In the genomic region with DNA sequence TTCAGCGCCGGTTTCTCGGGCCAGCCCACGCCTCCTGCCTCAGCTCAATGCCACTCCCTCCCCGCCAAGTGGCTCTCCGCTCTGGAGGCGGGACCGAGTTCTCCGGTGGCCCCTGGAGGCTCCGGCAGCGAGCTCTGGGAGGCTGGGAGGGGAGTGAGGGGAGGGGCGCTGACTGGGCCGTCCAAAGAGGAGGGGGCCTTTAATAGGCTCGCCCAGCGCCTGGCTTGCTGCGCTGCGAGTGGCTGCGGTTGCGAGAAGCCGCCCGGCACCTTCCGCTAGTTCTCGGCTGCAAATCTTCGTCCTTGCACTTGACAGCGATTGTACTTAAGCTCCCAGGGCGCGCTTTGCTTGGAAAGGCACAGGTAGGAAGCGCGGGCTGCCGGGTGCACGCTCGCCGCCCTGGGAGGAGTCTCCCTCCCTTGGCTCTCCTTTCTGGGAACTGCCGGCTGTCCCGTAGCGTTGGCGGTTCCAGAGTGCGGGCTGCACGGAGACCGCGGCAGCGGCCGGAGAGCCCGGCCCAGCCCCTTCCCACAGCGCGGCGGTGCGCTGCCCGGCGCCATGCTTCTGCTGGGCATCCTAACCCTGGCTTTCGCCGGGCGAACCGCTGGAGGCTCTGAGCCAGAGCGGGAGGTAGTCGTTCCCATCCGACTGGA, we compare ENCODE assay signal across 8 cellular contexts. TPM values are rescaled to one million over a fixed set of nuclear protein-coding genes. Genes with fewer than 3 reads are reported as not detected.
A peak's percentile ranks its signal among the peaks of the same experiment; 100 is the strongest.
DNase-seq lines count a peak whose midpoint lies in the region; ATAC-seq, FAIRE-seq and TF ChIP-seq lines count a peak whose summit lies in the region.

A gene with protein sequence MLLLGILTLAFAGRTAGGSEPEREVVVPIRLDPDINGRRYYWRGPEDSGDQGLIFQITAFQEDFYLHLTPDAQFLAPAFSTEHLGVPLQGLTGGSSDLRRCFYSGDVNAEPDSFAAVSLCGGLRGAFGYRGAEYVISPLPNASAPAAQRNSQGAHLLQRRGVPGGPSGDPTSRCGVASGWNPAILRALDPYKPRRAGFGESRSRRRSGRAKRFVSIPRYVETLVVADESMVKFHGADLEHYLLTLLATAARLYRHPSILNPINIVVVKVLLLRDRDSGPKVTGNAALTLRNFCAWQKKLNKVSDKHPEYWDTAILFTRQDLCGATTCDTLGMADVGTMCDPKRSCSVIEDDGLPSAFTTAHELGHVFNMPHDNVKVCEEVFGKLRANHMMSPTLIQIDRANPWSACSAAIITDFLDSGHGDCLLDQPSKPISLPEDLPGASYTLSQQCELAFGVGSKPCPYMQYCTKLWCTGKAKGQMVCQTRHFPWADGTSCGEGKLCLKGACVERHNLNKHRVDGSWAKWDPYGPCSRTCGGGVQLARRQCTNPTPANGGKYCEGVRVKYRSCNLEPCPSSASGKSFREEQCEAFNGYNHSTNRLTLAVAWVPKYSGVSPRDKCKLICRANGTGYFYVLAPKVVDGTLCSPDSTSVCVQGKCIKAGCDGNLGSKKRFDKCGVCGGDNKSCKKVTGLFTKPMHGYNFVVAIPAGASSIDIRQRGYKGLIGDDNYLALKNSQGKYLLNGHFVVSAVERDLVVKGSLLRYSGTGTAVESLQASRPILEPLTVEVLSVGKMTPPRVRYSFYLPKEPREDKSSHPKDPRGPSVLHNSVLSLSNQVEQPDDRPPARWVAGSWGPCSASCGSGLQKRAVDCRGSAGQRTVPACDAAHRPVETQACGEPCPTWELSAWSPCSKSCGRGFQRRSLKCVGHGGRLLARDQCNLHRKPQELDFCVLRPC (plus strand): TSS at position 230 of the 653 bp plus-strand sequence. CDS start 329 bp downstream, at position 559.

- CTCF ChIA-PET in AG04449 (lab: Yijun Ruan, JAX), result interaction anchor here (1.2 to 21.6 kb wide), 5 partner anchors 14 to 416 kb away, joined by 3 to 1136 read pairs (median 4); no protein-coding TSS in a partner anchor

- H3K27me3 Mint-ChIP-seq in activated naive CD4-positive, alpha-beta T cell treated with anti-CD3 and anti-CD28 coated beads, Interleukin-2, amount 50 U/mL, for 24 hours, result peaks cover 12% of the 10 kb centered on the region

- H3K9me3 ChIP-seq in cardiac muscle cell (ENCODE audit: low read depth) (no peaks in the 10 kb centered on the region), pancreas (no peaks in the 10 kb centered on the region)

- no peak for DNase-seq in AG04449 (ENCODE audit: low read depth, low spot score)
- peak; percentile 88 for DNase-seq in NCI-H2196 (lab: John Stamatoyannopoulos, UW; ENCODE audit: unreplicated experiment)
- DNase-seq in cardiac muscle cell (ENCODE audit: low read depth in 1 of 2, low spot score in 1 of 2), result peak; percentile 95 to 97
- DNase-seq in pancreas, result peak; percentile 56 to 89 (median 70)
- DNase-seq in middle frontal gyrus (ENCODE audit: extremely low spot score, low spot score), result no peak

- no peak within 1 kb of the TSS for H3K27ac Mint-ChIP-seq in activated naive CD4-positive, alpha-beta T cell treated with anti-CD3 and anti-CD28 coated beads, Interleukin-2, amount 50 U/mL, for 24 hours

- intact Hi-C loops in pancreas (cut with DNase I), result no loop called here

- H3K4me3 ChIP-seq in AG04449 (ENCODE audit: low read depth, low read length) (peak within 1 kb of the TSS; percentile 66), cardiac muscle cell (peak within 1 kb of the TSS; percentile 59), pancreas (peak within 1 kb of the TSS; percentile 31 to 60 (median 38))

- 0% methylated on average over 57 of the region's 57 CpGs for WGBS in pancreas, 2 donors

- TF ChIP-seq CTCF in AG04449 (IDR thresholded peaks at IDR 0.05; ENCODE audit: insufficient read depth, low read length, missing control alignments) (no peak), cardiac muscle cell (IDR thresholded peaks at IDR 0.05; ENCODE audit: low read depth, low read length) (peak; percentile 6), pancreas (IDR thresholded peaks at IDR 0.05) (no peak)

- H3K9me3 Mint-ChIP-seq in activated naive CD4-positive, alpha-beta T cell treated with anti-CD3 and anti-CD28 coated beads, Interleukin-2, amount 50 U/mL, for 24 hours, result no peaks in the 10 kb centered on the region

- H3K36me3 ChIP-seq in cardiac muscle cell (no peaks in the 10 kb centered on the region), pancreas (no peaks in the 10 kb centered on the region)

- H3K4me1 ChIP-seq in cardiac muscle cell (ENCODE audit: low read depth) (peaks cover 13% of the 10 kb centered on the region), pancreas (peaks cover 0 to 10% (median 7%) of the 10 kb centered on the region in 3 donors)

- peaks cover 4% of the 10 kb centered on the region for H3K4me1 Mint-ChIP-seq in activated naive CD4-positive, alpha-beta T cell treated with anti-CD3 and anti-CD28 coated beads, Interleukin-2, amount 50 U/mL, for 24 hours

- POLR2A ChIA-PET in AG04449 (lab: Yijun Ruan, JAX), result no interaction called here

- no peaks in the 10 kb centered on the region for H3K27me3 ChIP-seq in cardiac muscle cell
- H3K27me3 ChIP-seq in pancreas, result peaks cover 0 to 4% (median 0%) of the 10 kb centered on the region in 4 donors

- no peaks in the 10 kb centered on the region for H3K36me3 Mint-ChIP-seq in activated naive CD4-positive, alpha-beta T cell treated with anti-CD3 and anti-CD28 coated beads, Interleukin-2, amount 50 U/mL, for 24 hours

- no peak for FAIRE-seq in pancreas (lab: Jason Lieb, UNC)

- ATAC-seq in GM19372 (IDR thresholded peaks at IDR 0.05; ENCODE audit: low read depth, unreplicated experiment) (peak; percentile 92), pancreas (peak; percentile 86 to 94 (median 89)), HG03196 (IDR thresholded peaks at IDR 0.05; ENCODE audit: unreplicated experiment) (no peak)

- H3K27ac ChIP-seq in cardiac muscle cell (peak within 1 kb of the TSS; percentile 70), pancreas (no peak within 1 kb of the TSS)

- H3K4me3 Mint-ChIP-seq in activated naive CD4-positive, alpha-beta T cell treated with anti-CD3 and anti-CD28 coated beads, Interleukin-2, amount 50 U/mL, for 24 hours, result peak within 1 kb of the TSS; percentile 57

RNA-seq across cellular contexts. Expression of the gene that starts here (rescaled TPM):
- 12.9 and 13.0 TPM in 2 replicates for total RNA-seq in cardiac muscle cell
- polyA plus RNA-seq in cardiac muscle cell, result 2.2 and 2.4 TPM in 2 replicates
- 1 to 10 TPM in 2 of 6 donors, under 1 TPM in 4; 0.14 to 1.2 (median 0.69) TPM for total RNA-seq in pancreas
- polyA plus RNA-seq in pancreas, result 1 to 10 TPM in 1 of 2 donors, under 1 TPM in 1; 0.63 to 1.2 TPM

Comparison
In these comparisons a context has a peak if more than half of its experiments do, and no peak if none do; other contexts are left out.
1. DNase-seq: peak in NCI-H2196 (single experiment), cardiac muscle cell (2 of 2) and pancreas (6 of 6); none in AG04449 (single experiment) and middle frontal gyrus (single experiment).
2. Peak in every context shown above with its lines, with median percentiles within 50 percentile points of each other: H3K4me3 ChIP-seq.